In the genomic region with DNA sequence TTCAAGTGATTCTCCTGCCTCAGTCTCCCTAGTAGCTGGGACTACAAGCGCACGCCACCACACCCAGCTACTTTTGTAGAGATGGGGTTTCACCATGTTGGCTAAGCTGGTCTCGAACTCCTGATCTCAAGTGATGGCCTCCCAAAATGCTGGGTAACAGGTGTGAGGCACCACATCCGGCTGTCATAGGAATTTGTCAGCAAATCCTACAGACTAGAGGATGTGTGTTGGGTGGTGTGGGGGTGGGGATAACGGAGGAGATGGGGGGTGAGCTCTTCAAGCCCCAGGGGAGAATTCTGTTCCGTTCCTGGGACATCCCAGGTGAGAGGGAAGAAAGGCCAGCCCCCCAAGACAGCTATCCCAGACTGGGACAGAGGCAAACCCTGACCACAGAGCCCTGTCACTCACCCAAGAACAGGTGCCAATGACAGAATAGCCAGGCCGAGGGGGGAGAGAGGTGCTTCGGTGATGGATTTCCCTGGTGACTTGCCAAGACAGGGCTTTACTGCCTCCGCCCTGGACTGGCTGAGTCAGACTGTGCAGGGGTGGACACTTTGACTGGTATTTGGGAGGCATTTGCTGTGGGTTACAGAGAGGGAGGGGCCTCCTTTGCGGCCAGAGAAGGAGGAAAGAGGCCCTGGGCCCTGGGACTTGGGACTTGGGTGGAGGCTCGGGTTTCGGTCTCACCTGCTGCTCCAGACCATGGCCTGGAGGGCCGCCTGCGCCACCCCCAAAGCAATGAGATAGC, we compare ENCODE assay signal across 9 cellular contexts. TPM values are rescaled to one million over a fixed set of nuclear protein-coding genes. Genes with fewer than 3 reads are reported as not detected.
DNase-seq lines count a peak whose midpoint lies in the region; ATAC-seq and TF ChIP-seq lines count a peak whose summit lies in the region.
"Had no signal": no experiment of that assay in that cellular context is flagged by ENCODE, and none has a peak within 500 bp of the region (broad histone marks: within the 10 kb centered on the region; RNA-seq: fewer than 3 reads in every experiment).

No MANE protein-coding gene starts in this region.

- H3K9me3 ChIP-seq in PC-9 (ENCODE audit: insufficient read depth, low read depth), result no peaks in the 10 kb centered on the region
- H3K9me3 ChIP-seq in thoracic aorta, result no peaks in the 10 kb centered on the region

- H3K4me3 ChIP-seq in PC-9 (no peak overlapping the region), fibroblast of mammary gland (ENCODE audit: control insufficient read depth, low read depth, low read length) (no peak overlapping the region), thoracic aorta (no peak overlapping the region)
- H3K4me3 ChIP-seq: dorsolateral prefrontal cortex had no signal

- no peak overlapping the region for H2AFZ ChIP-seq in PC-9

- CTCF ChIA-PET in PC-9 (lab: Charles Lee), result no interaction called here

- no peak for TF ChIP-seq CTCF in PC-9 (conservative IDR thresholded peaks at IDR 0.05)
- no peak for TF ChIP-seq CTCF in fibroblast of mammary gland (conservative IDR thresholded peaks at IDR 0.05; ENCODE audit: control insufficient read depth, insufficient read depth, low read depth, low read length)
- no peak for TF ChIP-seq CTCF in thoracic aorta (IDR thresholded peaks at IDR 0.05)

- intact Hi-C loops in PC-9 (cut with micrococcal nuclease; ENCODE audit: unreplicated experiment), result no loop called here

- POLR2A ChIA-PET in PC-9 (lab: Charles Lee; ENCODE audit: unreplicated experiment), result interaction anchor here (0.7 kb wide), 3 partner anchors 449 to 628 kb away, joined by 5 to 8 read pairs (median 6); a partner anchor contains a TSS

- H3K27ac ChIP-seq in PC-9 (peak overlapping the region; percentile 98), thoracic aorta (peak overlapping the region in 1 of 2 donors; percentile 15)
- H3K27ac ChIP-seq: dorsolateral prefrontal cortex had no signal

- peak; percentile 60 for ATAC-seq in thoracic aorta (ENCODE audit: insufficient number of reproducible peaks, low FRiP score, low read depth)

- H3K4me2 ChIP-seq in PC-9, result peak overlapping the region; percentile 94

- H3K36me3 ChIP-seq in PC-9 (ENCODE audit: low read depth) (no peaks in the 10 kb centered on the region), thoracic aorta (no peaks in the 10 kb centered on the region)

- DNase-seq in SIG-M5 treated with dmso at 0.1 percent for 504 hours (lab: John Stamatoyannopoulos, UW; ENCODE audit: unreplicated experiment), result peak; percentile 33
- no peak for DNase-seq in SIG-M5 (lab: John Stamatoyannopoulos, UW)
- DNase-seq in PC-9, result peak; percentile 97 to 99
- DNase-seq in fibroblast of mammary gland (ENCODE audit: low read depth), result peak; percentile 74
- DNase-seq in thoracic aorta (ENCODE audit: low spot score), result no peak
- no peak for DNase-seq in superior temporal gyrus (ENCODE audit: extremely low spot score)
- DNase-seq in activated CD4-positive, alpha-beta T cell treated with anti-CD3 and anti-CD28 coated beads for 48 hours, result no peak
- DNase-seq in NCI-H526 treated with DMSO at 0.1 percent for 48 hours (lab: John Stamatoyannopoulos, UW), result no peak
- DNase-seq: dorsolateral prefrontal cortex had no signal

- no TSS peak for BruUV-seq in PC-9 (replicated peaks; lab: Mats Ljungman, UMichigan)

- no peaks in the 10 kb centered on the region for H3K79me2 ChIP-seq in PC-9 (ENCODE audit: low read depth)

- H3K27me3 ChIP-seq in PC-9 (ENCODE audit: insufficient read depth, low read depth) (no peaks in the 10 kb centered on the region), thoracic aorta (replicated peaks; ENCODE audit: insufficient read depth) (no peaks in the 10 kb centered on the region)

- peaks cover 40% of the 10 kb centered on the region for H3K4me1 ChIP-seq in PC-9 (replicated peaks; ENCODE audit: insufficient read depth)
- H3K4me1 ChIP-seq in thoracic aorta (ENCODE audit: control insufficient read depth in 1 of 2, low read depth in 2 of 2), result peaks cover 0 to 6% of the 10 kb centered on the region in 2 donors

- no peaks in the 10 kb centered on the region for H4K20me1 ChIP-seq in PC-9 (ENCODE audit: insufficient read depth)

- peaks cover 44% of the 10 kb centered on the region for H3F3A ChIP-seq in PC-9 (ENCODE audit: insufficient read depth, low read depth)

- H3K9me2 ChIP-seq in PC-9 (ENCODE audit: insufficient read depth), result no peaks in the 10 kb centered on the region

RNA-seq across cellular contexts. Expression of a gene that starts 4.7 kb away (rescaled TPM):
- total RNA-seq in PC-9 (2021) (111 and 162 TPM in 2 replicates), thoracic aorta (10 to 100 TPM in 1 of 2 donors, 1 to 10 TPM in 1; 5.4 to 16.3 TPM)

RNA-seq across cellular contexts. Expression of a gene that starts 8.0 kb away (rescaled TPM):
- 39.8 and 42.1 TPM in 2 replicates for total RNA-seq in PC-9 (2021)
- total RNA-seq in thoracic aorta, result 10 to 100 TPM; 22.2 to 23.6 TPM

RNA-seq across cellular contexts. Expression of a gene that starts 32.9 kb away (rescaled TPM):
- total RNA-seq in PC-9 (2021) (0.76 and 1.3 TPM in 2 replicates), thoracic aorta (not detected)

RNA-seq across cellular contexts. Expression of a gene that starts 46.5 kb away (rescaled TPM):
- total RNA-seq in PC-9 (2021) (110 and 114 TPM in 2 replicates), thoracic aorta (100 to 1,000 TPM; 194 to 250 TPM)

Comparison
In these comparisons a context has a peak if more than half of its experiments do, and no peak if none do; other contexts are left out.
1. DNase-seq: peak in SIG-M5 treated with dmso at 0.1 percent for 504 hours (single experiment), PC-9 (2 of 2) and fibroblast of mammary gland (single experiment); none in SIG-M5 (single experiment), thoracic aorta (single experiment), superior temporal gyrus (single experiment), activated CD4-positive, alpha-beta T cell treated with anti-CD3 and anti-CD28 coated beads for 48 hours (single experiment) and NCI-H526 treated with DMSO at 0.1 percent for 48 hours (single experiment).